10 cellular contexts compared by ENCODE assay signal in the genomic region with DNA sequence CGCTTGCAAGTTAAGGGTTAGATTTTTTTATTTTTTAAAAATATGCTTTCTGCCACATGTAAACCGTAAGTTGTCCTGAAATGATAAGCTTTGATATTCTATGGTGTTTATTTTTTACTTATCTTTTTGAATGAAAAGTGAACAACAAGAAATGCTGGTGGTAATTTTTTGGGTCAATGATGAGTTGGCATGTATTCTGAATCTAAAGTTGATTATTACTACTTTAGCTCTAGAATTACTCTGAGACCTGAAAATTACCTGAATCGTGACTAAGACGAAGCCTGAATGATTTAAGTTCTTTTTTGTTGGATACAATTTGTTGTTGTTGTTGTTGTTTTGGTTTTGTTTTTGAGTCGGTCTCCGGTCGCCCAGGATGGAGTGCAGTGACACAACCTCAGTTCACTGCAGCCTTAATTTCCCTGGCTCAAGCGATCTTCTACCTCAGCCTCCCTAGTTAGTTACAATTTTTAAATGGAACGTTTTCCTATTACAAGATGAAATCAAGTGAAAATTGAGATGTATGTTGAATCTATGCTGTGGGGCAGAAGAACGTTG. TPM values are rescaled to one million over a fixed set of nuclear protein-coding genes. Genes with fewer than 3 reads are reported as not detected.
DNase-seq lines count a peak whose midpoint lies in the region; ATAC-seq, FAIRE-seq and TF ChIP-seq lines count a peak whose summit lies in the region.
"Had no signal": no experiment of that assay in that cellular context is flagged by ENCODE, and none has a peak within 500 bp of the region (broad histone marks: within the 10 kb centered on the region; RNA-seq: fewer than 3 reads in every experiment).

No MANE protein-coding gene starts in this region.

- no peak overlapping the region for H3K4ac ChIP-seq in mesenchymal stem cell (ENCODE audit: low read depth in 1 of 2, low read length in 2 of 2)

- H3K4me2 ChIP-seq in K562 (ENCODE audit: insufficient read depth, low read length) (peak overlapping the region; percentile 94), mesenchymal stem cell (ENCODE audit: low read length, poor library complexity, severe bottlenecking) (peak overlapping the region; percentile 86)

- H2AFZ ChIP-seq in K562 (ENCODE audit: low read depth, low read length): no peak overlapping the region
- no peak overlapping the region for H2AFZ ChIP-seq in mesenchymal stem cell (ENCODE audit: low read depth, low read length)

- no peak overlapping the region for H2BK5ac ChIP-seq in mesenchymal stem cell (ENCODE audit: low read depth, low read length, poor library complexity, severe bottlenecking)

- TF ChIP-seq CTCF in heart right ventricle (IDR thresholded peaks at IDR 0.05) (no peak), K562 (IDR thresholded peaks at IDR 0.05 in 2 of 3, conservative IDR thresholded peaks at IDR 0.05 in 1 of 3; ENCODE audit: insufficient read depth in 2 of 3, low read depth in 1 of 3, low read length in 3 of 3) (no peak), upper lobe of right lung (IDR thresholded peaks at IDR 0.05) (no peak)

- no peak overlapping the region for H2BK12ac ChIP-seq in mesenchymal stem cell (ENCODE audit: low read length in 2 of 2)

- H3K23ac ChIP-seq in mesenchymal stem cell (ENCODE audit: low read length in 2 of 2): no peak overlapping the region

- H3K27me3 ChIP-seq in heart right ventricle (no peaks in the 10 kb centered on the region), K562 (ENCODE audit: control insufficient read depth in 2 of 2, insufficient read depth in 2 of 2, low read length in 2 of 2) (no peaks in the 10 kb centered on the region), mesenchymal stem cell (ENCODE audit: control insufficient read depth in 1 of 2, insufficient read depth in 1 of 2, low read length in 2 of 2) (no peaks in the 10 kb centered on the region), upper lobe of right lung (no peaks in the 10 kb centered on the region)

- 0 out of 2 replicates have a peak, but pooled peaks have one; percentile 14 for TF ChIP-seq POLR2A in K562 (conservative IDR thresholded peaks at IDR 0.05)

- peaks cover 4% of the 10 kb centered on the region for H3K79me1 ChIP-seq in mesenchymal stem cell (replicated peaks; ENCODE audit: low read length, poor library complexity, severe bottlenecking)

- ATAC-seq in heart right ventricle (no peak), K562 (no peak), upper lobe of right lung (no peak), GM19452 (IDR thresholded peaks at IDR 0.05; ENCODE audit: unreplicated experiment) (no peak), GM21447 (IDR thresholded peaks at IDR 0.05; ENCODE audit: unreplicated experiment) (no peak)

- BruUV-seq in K562 (replicated peaks; lab: Mats Ljungman, UMichigan): no TSS peak

- peak overlapping the region in 9 of 10 donors; percentile 79 to 96 (median 86) for H3K27ac ChIP-seq in heart right ventricle
- peak overlapping the region; percentile 95 for H3K27ac ChIP-seq in K562 (ENCODE audit: extremely low read depth, low read depth, low read length)
- H3K27ac ChIP-seq in mesenchymal stem cell (ENCODE audit: low read length, poor library complexity, severe bottlenecking): no peak overlapping the region
- peak overlapping the region; percentile 86 for H3K27ac ChIP-seq in upper lobe of right lung

- FAIRE-seq in K562 (lab: Jason Lieb, UNC): no peak
- FAIRE-seq: islet of Langerhans had no signal

- H3K9me3 ChIP-seq in heart right ventricle: no peaks in the 10 kb centered on the region
- 0 out of 2 replicates have a peak, but pooled peaks cover 1% of the 10 kb centered on the region for H3K9me3 ChIP-seq in K562 (replicated peaks; ENCODE audit: control insufficient read depth, insufficient read depth, low read depth, low read length)
- no peaks in the 10 kb centered on the region for H3K9me3 ChIP-seq in mesenchymal stem cell (ENCODE audit: control insufficient read depth, low read length)
- no peaks in the 10 kb centered on the region for H3K9me3 ChIP-seq in upper lobe of right lung

- intact Hi-C loops in heart right ventricle (cut with DNase I) (loop anchor here in 8 of 10 donors (2.0 to 10.0 kb wide), 5 partner anchors 52 to 65 kb away; partner anchors contain the start of gene ACADM (in 4 of the 8)), cardiac septum (cut with DNase I) (loop anchor here (2.0 kb wide), 1 partner anchor 60 kb away; no protein-coding TSS in a partner anchor), K562 (cut with micrococcal nuclease) (loop anchor here (1.0 to 5.0 kb wide), 3 partner anchors 63 to 1895 kb away; partner anchors contain the start of genes ACADM and ZZZ3), upper lobe of right lung (cut with DNase I) (no loop called here)

- H4K20me1 ChIP-seq in K562 (replicated peaks; ENCODE audit: control insufficient read depth, insufficient read depth, low read length): peaks cover 35% of the 10 kb centered on the region

- peaks cover 73% of the 10 kb centered on the region for H3K79me2 ChIP-seq in K562 (ENCODE audit: control insufficient read depth, insufficient read depth, low read length)

- in situ Hi-C loops in K562 (cut with MboI) (loop anchor here (5.0 kb wide), 1 partner anchor 60 kb away; no protein-coding TSS in a partner anchor), G401 (cut with HindIII; ENCODE audit: low sequenced_read_pairs) (no loop called here)

- no peak overlapping the region for H2BK15ac ChIP-seq in mesenchymal stem cell (ENCODE audit: low read depth, poor library complexity, severe bottlenecking)

- no peak overlapping the region for H4K8ac ChIP-seq in mesenchymal stem cell (ENCODE audit: low read length)

- H3K4me3 ChIP-seq in heart right ventricle: peak overlapping the region; percentile 58 to 90 (median 72)
- peak overlapping the region; percentile 63 for H3K4me3 ChIP-seq in K562
- peak overlapping the region; percentile 47 to 93 for H3K4me3 ChIP-seq in mesenchymal stem cell (ENCODE audit: insufficient read depth in 1 of 2, low read depth in 1 of 2, low read length in 2 of 2)
- H3K4me3 ChIP-seq in upper lobe of right lung: peak overlapping the region; percentile 77

- H3K14ac ChIP-seq in mesenchymal stem cell (ENCODE audit: low read length in 2 of 2): no peak overlapping the region

- POLR2A ChIA-PET in K562 (lab: Yijun Ruan, JAX): interaction anchor here (0.9 to 3.3 kb wide), 7 partner anchors 9 to 529 kb away, joined by 3 to 32 read pairs (median 7); partner anchors contain the start of gene MSH4

- H3K36me3 ChIP-seq in heart right ventricle (peaks cover 0 to 45% (median 13%) of the 10 kb centered on the region in 9 donors), K562 (ENCODE audit: control insufficient read depth, insufficient read depth, low read length) (peaks cover 54% of the 10 kb centered on the region), mesenchymal stem cell (ENCODE audit: control insufficient read depth in 1 of 2, insufficient read depth in 2 of 2, low read depth in 1 of 2, low read length in 2 of 2) (peaks cover 3 to 44% of the 10 kb centered on the region in 2 experiments), upper lobe of right lung (peaks cover 35% of the 10 kb centered on the region)

- no peak overlapping the region for H2AK5ac ChIP-seq in mesenchymal stem cell (ENCODE audit: low read length, severe bottlenecking)

- peak overlapping the region; percentile 82 to 95 for H3K9ac ChIP-seq in K562 (ENCODE audit: insufficient read depth in 1 of 2, low read depth in 2 of 2, low read length in 2 of 2)
- H3K9ac ChIP-seq in mesenchymal stem cell (ENCODE audit: low read length): peak overlapping the region; percentile 99

- 3% methylated on average over 10 of the region's 10 CpGs for WGBS in heart right ventricle, 2 donors
- WGBS in K562 (ENCODE audit: insufficient coverage, low coverage, missing lambda C conversion rate): under 1% methylated on average over 10 of the region's 10 CpGs
- WGBS in mesenchymal stem cell: under 1% methylated on average over 6 of the region's 10 CpGs

- H3K9me1 ChIP-seq in K562 (ENCODE audit: control insufficient read depth, insufficient read depth, low read length): no peaks in the 10 kb centered on the region

- DNase-seq in heart right ventricle (no peak), cardiac septum (ENCODE audit: low spot score) (no peak), K562 (ENCODE audit: extremely low read depth in 1 of 4, low spot score in 3 of 4) (peak in 1 of 4 experiments; percentile 29), mesenchymal stem cell (no peak), upper lobe of right lung (no peak), G401 (ENCODE audit: low spot score) (no peak)
- DNase-seq: NCI-H2081 had no signal

- H4K91ac ChIP-seq in mesenchymal stem cell (ENCODE audit: low read length): no peak overlapping the region

- H3K4me1 ChIP-seq in heart right ventricle: peaks cover 10 to 57% (median 47%) of the 10 kb centered on the region in 9 donors
- peaks cover 0 to 5% of the 10 kb centered on the region in 2 experiments; a peak in 1 of 5 replicates for H3K4me1 ChIP-seq in K562 (replicated peaks in 1 of 2; ENCODE audit: control insufficient read depth in 2 of 2, insufficient read depth in 2 of 2, low read length in 2 of 2)
- peaks cover 5% of the 10 kb centered on the region for H3K4me1 ChIP-seq in mesenchymal stem cell (ENCODE audit: control insufficient read depth, insufficient read depth, low read depth, low read length)
- peaks cover 44% of the 10 kb centered on the region for H3K4me1 ChIP-seq in upper lobe of right lung

- CTCF ChIA-PET in K562 (lab: Yijun Ruan, JAX; ENCODE audit: low intra/inter-chr PET ratio): no interaction called here

- no peak for TF ChIP-seq RAD21 in K562 (CRISPR knock-in tag; conservative IDR thresholded peaks at IDR 0.05 in 1 of 2, IDR thresholded peaks at IDR 0.05 in 1 of 2)

- H3K18ac ChIP-seq in mesenchymal stem cell (ENCODE audit: low read depth in 1 of 2, low read length in 2 of 2): no peak overlapping the region

- no peak overlapping the region for H2BK120ac ChIP-seq in mesenchymal stem cell (ENCODE audit: low read depth, low read length)

- TF ChIP-seq EP300 in K562 (IDR thresholded peaks at IDR 0.05; ENCODE audit: low read length): no peak

RNA-seq across cellular contexts. Expression of gene RABGGTB, which starts 0.9 kb away (rescaled TPM):
- 10 to 100 TPM; 48.3 to 75.7 (median 65.8) TPM for total RNA-seq in heart right ventricle
- polyA plus RNA-seq in heart right ventricle: 10 to 100 TPM; 55.6 to 58.7 TPM
- 62.1 TPM for total RNA-seq in cardiac septum
- total RNA-seq in K562 (2011; cell fraction: chromatin; rRNA removed; ENCODE audit: low replicate concordance): 398 and 1,192 TPM in 2 replicates
- 248 and 269 TPM in 2 replicates for total RNA-seq in K562 (2011; cell fraction: nucleolus; rRNA removed)
- 608 and 1,001 TPM in 2 replicates for total RNA-seq in K562 (2011; cell fraction: nucleoplasm; rRNA removed)
- total RNA-seq in K562 (2014; rRNA removed): 140 and 148 TPM in 2 replicates
- 354 and 388 TPM in 2 replicates for total RNA-seq in K562 (2014; rRNA removed; fragmentation: Illumina TruSeq; extraction: Trizol)
- 259 and 301 TPM in 2 replicates for total RNA-seq in K562 (2015; rRNA removed; fragmentation: Illumina TruSeq; extraction: Trizol)
- total RNA-seq in K562 (2021): 166 and 180 TPM in 2 replicates
- polyA plus RNA-seq in K562 (2011; rRNA removed): 230 and 328 TPM in 2 replicates
- polyA plus RNA-seq in K562 (2011; cell fraction: cytosol; rRNA removed): 27.3 and 90.3 TPM in 2 replicates
- polyA plus RNA-seq in K562 (2011; cell fraction: nucleus; rRNA removed): 381 and 434 TPM in 2 replicates
- 100 and 143 TPM in 2 replicates for polyA plus RNA-seq in K562 (2012)
- 184 and 206 TPM in 2 replicates for polyA plus RNA-seq in K562 (2014; fragmentation: Illumina TruSeq; extraction: Trizol)
- 100 to 1,000 TPM; 177 to 180 TPM for polyA plus RNA-seq in K562 (2014; fragmentation: Nextera tagmentation; extraction: Ambion mirVana)
- 265 and 294 TPM in 2 replicates for polyA plus RNA-seq in K562 (2014; rRNA removed)
- polyA minus RNA-seq in K562 (2011; rRNA and poly(A)+ RNA removed): 611 and 695 TPM in 2 replicates
- polyA minus RNA-seq in K562 (2011; cell fraction: cytosol; rRNA and poly(A)+ RNA removed): 123 and 133 TPM in 2 replicates
- polyA minus RNA-seq in K562 (2011; cell fraction: nucleus; rRNA and poly(A)+ RNA removed): 396 and 579 TPM in 2 replicates
- 44.6 TPM for polyA plus RNA-seq in mesenchymal stem cell (2013, experiment 1 of 2)
- 43.4 TPM for polyA plus RNA-seq in mesenchymal stem cell (2013, experiment 2 of 2)
- total RNA-seq in upper lobe of right lung: 71.6 TPM
- total RNA-seq in G401 (2014; rRNA removed; shearing (Covaris generic)): 67.6 and 109 TPM in 2 replicates

RNA-seq across cellular contexts. Expression of gene MSH4, which starts 9.7 kb away (rescaled TPM):
- total RNA-seq in heart right ventricle (under 1 TPM; 0.14 to 0.59 (median 0.33) TPM), cardiac septum (0.81 TPM), K562 (2014; rRNA removed) (0.04 TPM in 1 of 2 replicates, not detected in the other), K562 (2014; rRNA removed; fragmentation: Illumina TruSeq; extraction: Trizol) (0.06 and 0.07 TPM in 2 replicates), K562 (2015; rRNA removed; fragmentation: Illumina TruSeq; extraction: Trizol) (0.11 and 0.18 TPM in 2 replicates), K562 (2021) (0.13 and 0.16 TPM in 2 replicates), upper lobe of right lung (0.96 TPM)
- polyA plus RNA-seq in heart right ventricle (under 1 TPM; 0.12 to 0.88 TPM), K562 (2011; rRNA removed) (0.04 and 0.08 TPM in 2 replicates), K562 (2014; fragmentation: Illumina TruSeq; extraction: Trizol) (not detected in 2 replicates), K562 (2014; fragmentation: Nextera tagmentation; extraction: Ambion mirVana) (not detected), K562 (2014; rRNA removed) (0.12 TPM in 1 of 2 replicates, not detected in the other)
- total RNA-seq in K562 (2011; cell fraction: chromatin; rRNA removed; ENCODE audit: low replicate concordance): 0.44 and 0.46 TPM in 2 replicates
- 0.26 and 0.67 TPM in 2 replicates for total RNA-seq in K562 (2011; cell fraction: nucleolus; rRNA removed)
- 0.15 and 0.84 TPM in 2 replicates for total RNA-seq in K562 (2011; cell fraction: nucleoplasm; rRNA removed)
- not detected in 2 replicates for polyA plus RNA-seq in K562 (2011; cell fraction: cytosol; rRNA removed)
- polyA plus RNA-seq in K562 (2011; cell fraction: nucleus; rRNA removed): 0.15 and 0.20 TPM in 2 replicates
- 0.08 TPM in 1 of 2 replicates, not detected in the other for polyA plus RNA-seq in K562 (2012)
- 0.09 and 0.11 TPM in 2 replicates for polyA minus RNA-seq in K562 (2011; rRNA and poly(A)+ RNA removed)
- polyA minus RNA-seq in K562 (2011; cell fraction: cytosol; rRNA and poly(A)+ RNA removed): not detected in 2 replicates
- 0.67 and 0.89 TPM in 2 replicates for polyA minus RNA-seq in K562 (2011; cell fraction: nucleus; rRNA and poly(A)+ RNA removed)
- polyA plus RNA-seq in mesenchymal stem cell (2013, experiment 1 of 2): not detected
- not detected for polyA plus RNA-seq in mesenchymal stem cell (2013, experiment 2 of 2)
- total RNA-seq in G401 (2014; rRNA removed; shearing (Covaris generic)): not detected in 2 replicates
